ENCODE assay signal across 12 cellular contexts in the genomic region with DNA sequence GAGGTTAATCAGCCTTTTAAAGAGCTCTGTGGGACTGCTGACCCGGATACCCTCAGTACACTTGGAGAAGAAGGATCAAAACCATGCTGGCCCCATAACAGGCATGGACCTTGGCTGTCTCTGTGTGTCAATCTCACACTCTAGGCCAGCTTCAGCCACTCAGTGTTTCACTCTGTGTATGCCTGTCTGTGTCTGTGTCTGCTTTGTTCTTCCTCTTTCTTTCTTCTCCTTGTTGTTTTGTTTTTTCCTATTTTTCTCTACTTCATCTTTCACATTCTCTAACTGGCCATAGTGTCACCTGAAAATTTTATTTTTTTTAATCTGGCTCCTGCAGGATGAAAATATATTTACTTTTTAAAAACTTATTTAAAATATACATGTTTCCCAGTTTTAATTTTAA. TPM values are rescaled to one million over a fixed set of nuclear protein-coding genes. Genes with fewer than 3 reads are reported as not detected.
DNase-seq lines count a peak whose midpoint lies in the region; ATAC-seq, FAIRE-seq and TF ChIP-seq lines count a peak whose summit lies in the region.
"Had no signal": no experiment of that assay in that cellular context is flagged by ENCODE, and none has a peak within 500 bp of the region (broad histone marks: within the 10 kb centered on the region; RNA-seq: fewer than 3 reads in every experiment).

No MANE protein-coding gene starts in this region.

- H3K4me1 ChIP-seq in GM12878 (ENCODE audit: control insufficient read depth, insufficient read depth, low read length): no peaks in the 10 kb centered on the region
- H3K4me1 ChIP-seq in uterus: no peaks in the 10 kb centered on the region
- no peaks in the 10 kb centered on the region for H3K4me1 ChIP-seq in gastrocnemius medialis
- H3K4me1 ChIP-seq: tibial artery had no signal

- POLR2A ChIA-PET in GM12878 (lab: Charles Lee): no interaction called here

- in situ Hi-C loops in GM12878 (cut with MboI) (loop anchor here (5.0 kb wide), 2 partner anchors 203 to 268 kb away; no protein-coding TSS in a partner anchor), gastrocnemius medialis (cut with MboI; ENCODE audit: low sequenced_read_pairs in 4 of 4) (loop anchor here in 3 of 4 donors (5.0 to 25.0 kb wide), 6 partner anchors 80 to 558 kb away; no protein-coding TSS in a partner anchor)

- RAD21 ChIA-PET in GM12878 (lab: Charles Lee; ENCODE audit: unreplicated experiment): interaction anchor here (0.6 to 4.4 kb wide), 29 partner anchors 9 to 615 kb away, joined by 3 to 31 read pairs (median 5); a partner anchor contains a TSS

- SMC1A ChIA-PET in GM12878 (lab: Charles Lee; ENCODE audit: uncharacterized antibody, unreplicated experiment): interaction anchor here (0.7 to 4.4 kb wide), 37 partner anchors 10 to 528 kb away, joined by 3 to 37 read pairs (median 5); a partner anchor contains a TSS

- ATAC-seq in GM12878: peak; percentile 66
- no peak for ATAC-seq in gastrocnemius medialis
- ATAC-seq in GM19328 (IDR thresholded peaks at IDR 0.05; ENCODE audit: unreplicated experiment): no peak
- ATAC-seq: activated naive CD8-positive, alpha-beta T cell treated with anti-CD3 and anti-CD28 coated beads, Interleukin-2, amount 50 U/mL, for 24 hours had no signal

- H3K27me3 ChIP-seq in GM12878 (replicated peaks in 1 of 2; ENCODE audit: control insufficient read depth in 2 of 2, insufficient read depth in 2 of 2, low read length in 1 of 2) (no peaks in the 10 kb centered on the region), uterus (no peaks in the 10 kb centered on the region), gastrocnemius medialis (no peaks in the 10 kb centered on the region)
- H3K27me3 ChIP-seq: tibial artery had no signal

- no peak for TF ChIP-seq EP300 in GM12878 (IDR thresholded peaks at IDR 0.05; ENCODE audit: borderline replicate concordance in 1 of 2, control insufficient read depth in 1 of 2, low read depth in 2 of 2, low read length in 2 of 2)

- DNase-seq in AML-193 (lab: John Stamatoyannopoulos, UW) (peak; percentile 53 to 71), M059J (ENCODE audit: low read depth) (peak; percentile 33), GM12878 (ENCODE audit: low read depth, low spot score) (no peak), myocyte (ENCODE audit: low read depth) (peak; percentile 10), uterus (no peak), gastrocnemius medialis (no peak)
- no peak for DNase-seq in stimulated activated naive CD4-positive, alpha-beta T cell treated with Interleukin-2 at 50 U/mL for 16 hours (lab: John Stamatoyannopoulos, UW)
- DNase-seq: activated naive CD8-positive, alpha-beta T cell treated with anti-CD3 and anti-CD28 coated beads, Interleukin-2, amount 50 U/mL, for 24 hours; left ventricle myocardium superior; NCI-H187; tibial artery had no signal

- no peak for FAIRE-seq in GM12878 (lab: Jason Lieb, UNC)

- H3K79me2 ChIP-seq in GM12878 (ENCODE audit: control insufficient read depth, insufficient read depth, low read length): no peaks in the 10 kb centered on the region

- 90% methylated on average over 1 of the region's 1 CpG for WGBS in GM12878 (ENCODE audit: insufficient coverage, insufficient replicate concordance, low lambda C conversion rate, missing lambda C conversion rate)

- no peak overlapping the region for H3K4me3 ChIP-seq in GM12878
- H3K4me3 ChIP-seq in uterus: no peak overlapping the region
- H3K4me3 ChIP-seq in gastrocnemius medialis: no peak overlapping the region
- H3K4me3 ChIP-seq: tibial artery had no signal

- TF ChIP-seq CTCF in GM12878 (IDR thresholded peaks at IDR 0.05 in 2 of 3, conservative IDR thresholded peaks at IDR 0.05 in 1 of 3; ENCODE audit: control insufficient read depth in 2 of 3, extremely low read depth in 1 of 3, insufficient read depth in 1 of 3, low read depth in 3 of 3, low read length in 3 of 3) (no peak), uterus (IDR thresholded peaks at IDR 0.05) (no peak), gastrocnemius medialis (IDR thresholded peaks at IDR 0.05 in 4 of 5, conservative IDR thresholded peaks at IDR 0.05 in 1 of 5) (no peak)

- H3K27ac ChIP-seq in GM12878 (ENCODE audit: control insufficient read depth, insufficient read depth) (no peak overlapping the region), uterus (no peak overlapping the region), gastrocnemius medialis (no peak overlapping the region)
- H3K27ac ChIP-seq: tibial artery had no signal

- no peak overlapping the region for H3K9ac ChIP-seq in GM12878 (ENCODE audit: control insufficient read depth, insufficient read depth, low read length)

- H3K9me3 ChIP-seq in GM12878 (replicated peaks; ENCODE audit: control insufficient read depth, insufficient read depth, low read length): no peaks in the 10 kb centered on the region
- H3K9me3 ChIP-seq in uterus: no peaks in the 10 kb centered on the region
- no peaks in the 10 kb centered on the region for H3K9me3 ChIP-seq in gastrocnemius medialis
- H3K9me3 ChIP-seq: tibial artery had no signal

- H3K4me2 ChIP-seq in GM12878 (ENCODE audit: control insufficient read depth, insufficient read depth): no peak overlapping the region

- intact Hi-C loops in GM12878 (cut with micrococcal nuclease; ENCODE audit: unreplicated experiment): loop anchor here (1.0 to 10.0 kb wide), 6 partner anchors 83 to 558 kb away; no protein-coding TSS in a partner anchor
- intact Hi-C loops in uterus (cut with DNase I; ENCODE audit: low total_unique reads): loop anchor here (5.0 kb wide), 1 partner anchor 208 kb away; no protein-coding TSS in a partner anchor
- intact Hi-C loops in gastrocnemius medialis (cut with DNase I; ENCODE audit: low total_unique reads): loop anchor here (1.0 to 5.0 kb wide), 5 partner anchors 86 to 558 kb away; no protein-coding TSS in a partner anchor

- TF ChIP-seq RAD21 in GM12878 (IDR thresholded peaks at IDR 0.05; ENCODE audit: insufficient read depth, low read depth, low read length): no peak

- no peaks in the 10 kb centered on the region for H3K36me3 ChIP-seq in GM12878 (ENCODE audit: control insufficient read depth in 2 of 2, insufficient read depth in 2 of 2, low read length in 1 of 2)
- H3K36me3 ChIP-seq in uterus: no peaks in the 10 kb centered on the region
- no peaks in the 10 kb centered on the region for H3K36me3 ChIP-seq in gastrocnemius medialis
- H3K36me3 ChIP-seq: tibial artery had no signal

- CTCF ChIA-PET in GM12878 (lab: Yijun Ruan, JAX): interaction anchor here (0.6 to 4.5 kb wide), 54 partner anchors 9 to 612 kb away, joined by 3 to 71 read pairs (median 4); a partner anchor contains a TSS

- TF ChIP-seq POLR2A in GM12878 (IDR thresholded peaks at IDR 0.05; ENCODE audit: low read depth, low read length): no peak
- TF ChIP-seq POLR2A in uterus (IDR thresholded peaks at IDR 0.05): no peak
- TF ChIP-seq POLR2A in gastrocnemius medialis (IDR thresholded peaks at IDR 0.05): no peak

- BruUV-seq in GM12878 (replicated peaks; lab: Mats Ljungman, UMichigan): no TSS peak

- no peak overlapping the region for H2AFZ ChIP-seq in GM12878 (ENCODE audit: control insufficient read depth, low read depth, low read length)

- H4K20me1 ChIP-seq in GM12878 (ENCODE audit: control insufficient read depth, insufficient read depth): no peaks in the 10 kb centered on the region

TF ChIP-seq in GM12878, 131 proteins besides CTCF, POLR2A, EP300 and RAD21 (continues in another document):
- no peak for TF ChIP-seq ZNF24 (IDR thresholded peaks at IDR 0.05)

RNA-seq across cellular contexts. Expression of a gene that starts 51.1 kb away (rescaled TPM):
- total RNA-seq in M059J (2014; rRNA removed; shearing (Covaris generic)): 278 and 294 TPM in 2 replicates
- total RNA-seq in GM12878 (2013; cell fraction: nucleolus; rRNA removed): 90.4 and 104 TPM in 2 replicates
- total RNA-seq in GM12878 (2014; rRNA removed): 145 and 157 TPM in 2 replicates
- total RNA-seq in GM12878 (2014; rRNA removed; fragmentation: Illumina TruSeq; extraction: Trizol): 76.5 and 77.7 TPM in 2 replicates
- total RNA-seq in GM12878 (2021): 93.6 and 97.6 TPM in 2 replicates
- polyA plus RNA-seq in GM12878 (2011; ENCODE audit: low read depth): 80.0 TPM
- polyA plus RNA-seq in GM12878 (2011; rRNA removed): 67.2 and 112 TPM in 2 replicates
- polyA plus RNA-seq in GM12878 (2011; cell fraction: cytosol; rRNA removed): 50.0 and 89.7 TPM in 2 replicates
- polyA plus RNA-seq in GM12878 (2011; cell fraction: nucleus; rRNA removed): 48.0 and 48.1 TPM in 2 replicates
- 125 and 132 TPM in 2 replicates for polyA plus RNA-seq in GM12878 (2012)
- 72.5 and 82.5 TPM in 2 replicates for polyA plus RNA-seq in GM12878 (2014; fragmentation: Illumina TruSeq; extraction: Trizol)
- 10 to 100 TPM; 31.1 to 46.7 TPM for polyA plus RNA-seq in GM12878 (2014; fragmentation: Nextera tagmentation; extraction: Ambion mirVana)
- polyA plus RNA-seq in GM12878 (2014; rRNA removed): 192 and 218 TPM in 2 replicates
- polyA plus RNA-seq in GM12878 (2016; fragmentation: Nextera tagmentation; extraction: Ambion mirVana): 100 to 1,000 TPM; 221 to 242 TPM
- polyA minus RNA-seq in GM12878 (2011; rRNA and poly(A)+ RNA removed): 31.8 and 39.4 TPM in 2 replicates
- 34.9 and 40.1 TPM in 2 replicates for polyA minus RNA-seq in GM12878 (2011; cell fraction: cytosol; rRNA and poly(A)+ RNA removed)
- polyA minus RNA-seq in GM12878 (2011; cell fraction: nucleus; rRNA and poly(A)+ RNA removed): 54.2 and 71.5 TPM in 2 replicates
- 68.2 and 80.6 TPM in 2 replicates for total RNA-seq in myocyte
- polyA plus RNA-seq in myocyte (2012): 68.1 TPM
- 100 to 1,000 TPM in 1 of 4 donors, 10 to 100 TPM in 3; 77.4 to 151 (median 83.8) TPM for total RNA-seq in uterus
- 10 to 100 TPM; 25.3 to 52.7 (median 36.3) TPM for total RNA-seq in gastrocnemius medialis

RNA-seq across cellular contexts. Expression of a gene that starts 51.4 kb away (rescaled TPM):
- 227 and 268 TPM in 2 replicates for total RNA-seq in M059J (2014; rRNA removed; shearing (Covaris generic))
- total RNA-seq in GM12878 (2013; cell fraction: nucleolus; rRNA removed): 239 and 247 TPM in 2 replicates
- total RNA-seq in GM12878 (2014; rRNA removed) (143 and 185 TPM in 2 replicates), GM12878 (2014; rRNA removed; fragmentation: Illumina TruSeq; extraction: Trizol) (201 and 206 TPM in 2 replicates), GM12878 (2021) (112 and 121 TPM in 2 replicates), myocyte (124 and 179 TPM in 2 replicates), uterus (100 to 1,000 TPM; 112 to 266 (median 187) TPM), gastrocnemius medialis (100 to 1,000 TPM; 150 to 168 (median 163) TPM)
- 260 TPM for polyA plus RNA-seq in GM12878 (2011; ENCODE audit: low read depth)
- polyA plus RNA-seq in GM12878 (2011; rRNA removed) (181 and 301 TPM in 2 replicates), GM12878 (2014; fragmentation: Illumina TruSeq; extraction: Trizol) (211 and 313 TPM in 2 replicates), GM12878 (2014; fragmentation: Nextera tagmentation; extraction: Ambion mirVana) (100 to 1,000 TPM; 126 to 130 TPM), GM12878 (2014; rRNA removed) (111 and 155 TPM in 2 replicates), GM12878 (2016; fragmentation: Nextera tagmentation; extraction: Ambion mirVana) (10 to 100 TPM; 85.4 to 86.1 TPM)
- polyA plus RNA-seq in GM12878 (2011; cell fraction: cytosol; rRNA removed): 120 and 133 TPM in 2 replicates
- polyA plus RNA-seq in GM12878 (2011; cell fraction: nucleus; rRNA removed): 94.7 and 96.7 TPM in 2 replicates
- 134 and 147 TPM in 2 replicates for polyA plus RNA-seq in GM12878 (2012)
- polyA minus RNA-seq in GM12878 (2011; rRNA and poly(A)+ RNA removed): 219 and 229 TPM in 2 replicates
- polyA minus RNA-seq in GM12878 (2011; cell fraction: cytosol; rRNA and poly(A)+ RNA removed): 47.3 and 73.6 TPM in 2 replicates
- 42.4 and 73.2 TPM in 2 replicates for polyA minus RNA-seq in GM12878 (2011; cell fraction: nucleus; rRNA and poly(A)+ RNA removed)
- 27.1 TPM for polyA plus RNA-seq in myocyte (2012)

Comparison
In these comparisons a context has a peak if more than half of its experiments do, and no peak if none do; other contexts are left out.
1. DNase-seq: peak in AML-193 (2 of 2), M059J (single experiment) and myocyte (single experiment); none in GM12878 (single experiment), uterus (0 of 2), gastrocnemius medialis (0 of 2) and stimulated activated naive CD4-positive, alpha-beta T cell treated with Interleukin-2 at 50 U/mL for 16 hours (single experiment).